Comparison of ENCODE assay signal across 19 cellular contexts in genomic region chr13:44045179-44045562, GRCh38.
DNase-seq lines count a peak whose midpoint lies in the region; ATAC-seq and TF ChIP-seq lines count a peak whose summit lies in the region.
"Had no signal": no experiment of that assay in that cellular context is flagged by ENCODE, and none has a peak within 500 bp of the region (broad histone marks: within the 10 kb centered on the region; RNA-seq: fewer than 3 reads in every experiment).

No MANE protein-coding gene starts in this region.

- H3K9me2 ChIP-seq in neural cell (ENCODE audit: insufficient read depth, low read length), result no peaks in the 10 kb centered on the region

- H3K27ac ChIP-seq in neural cell (ENCODE audit: low read length), result peak overlapping the region; percentile 63
- no peak overlapping the region for H3K27ac ChIP-seq in gastrocnemius medialis
- H3K27ac ChIP-seq in CD8-positive, alpha-beta memory T cell (ENCODE audit: low read depth, low read length), result no peak overlapping the region
- H3K27ac ChIP-seq: ascending aorta, foreskin keratinocyte, tibial artery had no signal

- in situ Hi-C loops in gastrocnemius medialis (cut with MboI; ENCODE audit: low sequenced_read_pairs in 4 of 4), result loop anchor here in 3 of 4 donors (5.0 to 25.0 kb wide), 4 partner anchors 133 to 390 kb away; no protein-coding TSS in a partner anchor

- no peaks in the 10 kb centered on the region for H3K4me1 ChIP-seq in gastrocnemius medialis
- H3K4me1 ChIP-seq in CD8-positive, alpha-beta memory T cell (ENCODE audit: insufficient read depth, low read length), result no peaks in the 10 kb centered on the region
- H3K4me1 ChIP-seq: ascending aorta, foreskin keratinocyte had no signal

- CTCF ChIA-PET in CD8-positive, alpha-beta memory T cell (lab: Charles Lee), result no interaction called here

- H3F3A ChIP-seq in neural cell (ENCODE audit: insufficient read depth, low read length, poor library complexity, severe bottlenecking), result no peaks in the 10 kb centered on the region

- H3K79me2 ChIP-seq in neural cell (replicated peaks; ENCODE audit: insufficient read depth, low read length), result no peaks in the 10 kb centered on the region

- no peak overlapping the region for H3K4me2 ChIP-seq in neural cell (ENCODE audit: low read length)

- H3K9me3 ChIP-seq in neural cell (ENCODE audit: low read length) (no peaks in the 10 kb centered on the region), gastrocnemius medialis (no peaks in the 10 kb centered on the region)
- no peaks in the 10 kb centered on the region for H3K9me3 ChIP-seq in CD8-positive, alpha-beta memory T cell (ENCODE audit: low read length)
- H3K9me3 ChIP-seq: ascending aorta, tibial artery had no signal

- H3K4me1 Mint-ChIP-seq in CD8-positive, alpha-beta memory T cell, result no peaks in the 10 kb centered on the region
- H3K4me1 Mint-ChIP-seq: stimulated activated effector memory CD8-positive, alpha-beta T cell treated with anti-CD3 and anti-CD28 coated beads, Interleukin-12 subunit alpha, Interleukin-12 subunit beta, amount 100 ng/mL, for 72 hours had no signal

- TF ChIP-seq RAD21 in neural cell (conservative IDR thresholded peaks at IDR 0.05), result no peak

- TF ChIP-seq POLR2A in gastrocnemius medialis (IDR thresholded peaks at IDR 0.05), result no peak

- no peak overlapping the region for H3K27ac Mint-ChIP-seq in CD8-positive, alpha-beta memory T cell
- H3K27ac Mint-ChIP-seq: activated naive CD4-positive, alpha-beta T cell treated with anti-CD3 and anti-CD28 coated beads for 36 hours; progenitor cell of endocrine pancreas; stimulated activated effector memory CD8-positive, alpha-beta T cell treated with anti-CD3 and anti-CD28 coated beads, Interleukin-12 subunit alpha, Interleukin-12 subunit beta, amount 100 ng/mL, for 72 hours had no signal

- H3K27me3 ChIP-seq in neural cell (ENCODE audit: insufficient read depth, low read depth, low read length) (no peaks in the 10 kb centered on the region), gastrocnemius medialis (no peaks in the 10 kb centered on the region)
- H3K27me3 ChIP-seq in CD8-positive, alpha-beta memory T cell (ENCODE audit: insufficient read depth, low read length, poor library complexity, severe bottlenecking), result no peaks in the 10 kb centered on the region
- H3K27me3 ChIP-seq: ascending aorta, tibial artery had no signal

- no peak overlapping the region for H2AFZ ChIP-seq in neural cell (ENCODE audit: low read depth, low read length)

- intact Hi-C loops in gastrocnemius medialis (cut with DNase I; ENCODE audit: low total_unique reads), result loop anchor here (5.0 kb wide), 1 partner anchor 138 kb away; no protein-coding TSS in a partner anchor

- H3K9me3 Mint-ChIP-seq in CD8-positive, alpha-beta memory T cell, result no peaks in the 10 kb centered on the region
- H3K9me3 Mint-ChIP-seq: activated naive CD4-positive, alpha-beta T cell treated with anti-CD3 and anti-CD28 coated beads for 36 hours; stimulated activated effector memory CD8-positive, alpha-beta T cell treated with anti-CD3 and anti-CD28 coated beads, Interleukin-12 subunit alpha, Interleukin-12 subunit beta, amount 100 ng/mL, for 72 hours had no signal

- H3K36me3 ChIP-seq in neural cell (ENCODE audit: insufficient read depth, low read length) (no peaks in the 10 kb centered on the region), gastrocnemius medialis (no peaks in the 10 kb centered on the region)
- H3K36me3 ChIP-seq in CD8-positive, alpha-beta memory T cell (ENCODE audit: insufficient read depth, low read length), result no peaks in the 10 kb centered on the region
- H3K36me3 ChIP-seq: ascending aorta, tibial artery had no signal

- H3K27me3 Mint-ChIP-seq in CD8-positive, alpha-beta memory T cell, result peaks cover 8 to 46% of the 10 kb centered on the region in 2 donors

- H4K20me1 ChIP-seq in neural cell (ENCODE audit: insufficient read depth), result no peaks in the 10 kb centered on the region

- no peak overlapping the region for H3K9ac ChIP-seq in neural cell (ENCODE audit: low read length)

- ATAC-seq in gastrocnemius medialis, result no peak
- ATAC-seq: foreskin keratinocyte; left lobe of liver; stimulated activated effector memory CD8-positive, alpha-beta T cell treated with anti-CD3 and anti-CD28 coated beads, Interleukin-12 subunit alpha, Interleukin-12 subunit beta, amount 100 ng/mL, for 72 hours had no signal

- DNase-seq in DMS79 treated with DMSO at 0.1 percent for 48 hours (lab: John Stamatoyannopoulos, UW) (peak; percentile 55), NCI-H1417 treated with DMSO at 0.1 percent for 48 hours (lab: John Stamatoyannopoulos, UW) (peak; percentile 37), anterior cingulate cortex (lab: John Stamatoyannopoulos, UW) (peak in 32 of 58 donors; percentile 1 to 48 (median 16)), inferior parietal cortex (ENCODE audit: extremely low spot score) (no peak), gastrocnemius medialis (no peak), activated gamma-delta T cell (lab: John Stamatoyannopoulos, UW) (no peak)
- DNase-seq in CD8-positive, alpha-beta memory T cell, result no peak
- DNase-seq: activated CD4-positive, alpha-beta T cell treated with anti-CD3 and anti-CD28 coated beads for 4 hours; activated naive CD4-positive, alpha-beta T cell treated with anti-CD3 and anti-CD28 coated beads for 36 hours; GF-D8; MM.1S; NCI-H526 treated with DMSO at 0.1 percent for 48 hours; tibial artery had no signal

- no peaks in the 10 kb centered on the region for H3K36me3 Mint-ChIP-seq in CD8-positive, alpha-beta memory T cell
- H3K36me3 Mint-ChIP-seq: stimulated activated effector memory CD8-positive, alpha-beta T cell treated with anti-CD3 and anti-CD28 coated beads, Interleukin-12 subunit alpha, Interleukin-12 subunit beta, amount 100 ng/mL, for 72 hours had no signal

- TF ChIP-seq CTCF in neural cell (IDR thresholded peaks at IDR 0.05; ENCODE audit: poor library complexity, severe bottlenecking) (no peak), gastrocnemius medialis (IDR thresholded peaks at IDR 0.05 in 4 of 5, conservative IDR thresholded peaks at IDR 0.05 in 1 of 5) (no peak)

- no peak overlapping the region for H3K4me3 Mint-ChIP-seq in CD8-positive, alpha-beta memory T cell
- H3K4me3 Mint-ChIP-seq: activated naive CD4-positive, alpha-beta T cell treated with anti-CD3 and anti-CD28 coated beads for 36 hours; stimulated activated effector memory CD8-positive, alpha-beta T cell treated with anti-CD3 and anti-CD28 coated beads, Interleukin-12 subunit alpha, Interleukin-12 subunit beta, amount 100 ng/mL, for 72 hours had no signal

- H3K4me3 ChIP-seq in neural cell (ENCODE audit: low read length), result peak overlapping the region; percentile 16
- no peak overlapping the region for H3K4me3 ChIP-seq in gastrocnemius medialis
- H3K4me3 ChIP-seq in CD8-positive, alpha-beta memory T cell (ENCODE audit: low read length), result no peak overlapping the region
- H3K4me3 ChIP-seq: ascending aorta, tibial artery had no signal

- TF ChIP-seq EP300 in neural cell (conservative IDR thresholded peaks at IDR 0.05; ENCODE audit: poor library complexity, severe bottlenecking), result no peak

- POLR2A ChIA-PET in CD8-positive, alpha-beta memory T cell (lab: Charles Lee), result no interaction called here

TF ChIP-seq in neural cell, 6 proteins besides CTCF, POLR2A, EP300 and RAD21:
- TF ChIP-seq POLR2AphosphoS5 (IDR thresholded peaks at IDR 0.05) (no peak), TAF1 (IDR thresholded peaks at IDR 0.05; ENCODE audit: low read depth) (no peak), EZH2 (IDR thresholded peaks at IDR 0.05; ENCODE audit: borderline replicate concordance, insufficient read depth, low read length, poor library complexity, severe bottlenecking) (no peak), MXI1 (conservative IDR thresholded peaks at IDR 0.05; ENCODE audit: poor library complexity, severe bottlenecking) (no peak), SMC3 (conservative IDR thresholded peaks at IDR 0.05; ENCODE audit: poor library complexity) (peak; percentile 22)
TF ChIP-seq in neural cell: peak in this region for 1.

Comparison
In these comparisons a context has a peak if more than half of its experiments do, and no peak if none do; other contexts are left out.
1. DNase-seq: peak in DMS79 treated with DMSO at 0.1 percent for 48 hours (single experiment), NCI-H1417 treated with DMSO at 0.1 percent for 48 hours (single experiment) and anterior cingulate cortex (32 of 58); none in inferior parietal cortex (single experiment), gastrocnemius medialis (0 of 2), CD8-positive, alpha-beta memory T cell (0 of 5) and activated gamma-delta T cell (single experiment).